In the genomic region with DNA sequence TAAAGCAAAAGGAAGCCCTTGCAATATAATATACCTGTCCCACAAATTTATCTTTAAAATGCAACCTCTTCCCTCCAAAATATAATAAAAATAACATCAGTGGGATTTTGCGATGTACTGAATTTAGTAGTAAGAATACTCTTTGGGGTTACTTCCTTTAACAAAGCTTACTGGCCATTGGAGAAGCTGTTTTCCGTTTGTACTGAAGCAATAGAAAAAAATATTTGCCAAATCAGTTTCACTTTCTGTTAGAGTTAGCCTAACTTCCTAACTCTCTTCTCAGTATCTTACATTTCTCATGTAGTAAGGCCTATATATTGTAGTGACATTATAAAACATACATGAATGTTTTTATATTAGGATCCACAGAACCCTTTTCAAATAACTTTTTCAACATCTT, we compare ENCODE assay signal across 10 cellular contexts. TPM values are rescaled to one million over a fixed set of nuclear protein-coding genes. Genes with fewer than 3 reads are reported as not detected.
DNase-seq lines count a peak whose midpoint lies in the region; ATAC-seq and TF ChIP-seq lines count a peak whose summit lies in the region.
"Had no signal": no experiment of that assay in that cellular context is flagged by ENCODE, and none has a peak within 500 bp of the region (broad histone marks: within the 10 kb centered on the region; RNA-seq: fewer than 3 reads in every experiment).

No MANE protein-coding gene starts in this region.

- ATAC-seq in HG03095 (IDR thresholded peaks at IDR 0.05; ENCODE audit: unreplicated experiment): no peak
- ATAC-seq in GM18517 (IDR thresholded peaks at IDR 0.05; ENCODE audit: unreplicated experiment): no peak

- peaks cover 16% of the 10 kb centered on the region for H3K36me3 ChIP-seq in OCI-LY3 (replicated peaks; ENCODE audit: low read depth, low read length)

- H3K9me3 ChIP-seq in OCI-LY3 (ENCODE audit: insufficient read depth, low read length): no peaks in the 10 kb centered on the region

- H3K79me2 ChIP-seq in OCI-LY3 (ENCODE audit: low read length): peaks cover 22% of the 10 kb centered on the region

- H3K4me2 ChIP-seq in OCI-LY3 (ENCODE audit: low read length): peak overlapping the region; percentile 44

- peaks cover 19% of the 10 kb centered on the region for H3K4me1 ChIP-seq in OCI-LY3 (ENCODE audit: low read length)

- H4K20me1 ChIP-seq in OCI-LY3 (ENCODE audit: insufficient read depth, low read length): peaks cover 5% of the 10 kb centered on the region

- peak; percentile 55 for DNase-seq in GM10266 (ENCODE audit: extremely low spot score)
- DNase-seq in dermis microvascular lymphatic vessel endothelial cell (ENCODE audit: low read depth in 2 of 2): peak; percentile 51 to 55
- peak; percentile 57 for DNase-seq in pons (ENCODE audit: low spot score)
- DNase-seq in GM19240 (ENCODE audit: insufficient read length, low spot score): no peak
- no peak for DNase-seq in activated effector memory CD4-positive, alpha-beta T cell treated with Interleukin-2 at 50 U/mL for 16 hours
- DNase-seq: amniotic stem cell, NCI-H1105 had no signal

- TF ChIP-seq CTCF in GM10266 (IDR thresholded peaks at IDR 0.05; ENCODE audit: control insufficient read depth, insufficient read depth, low read depth, missing control alignments) (no peak), OCI-LY3 (IDR thresholded peaks at IDR 0.05; ENCODE audit: low read depth, low read length) (no peak)

- no peaks in the 10 kb centered on the region for H3K27me3 ChIP-seq in OCI-LY3 (ENCODE audit: low read depth, low read length)

- H3K4me3 ChIP-seq in OCI-LY3 (ENCODE audit: low read length): peak overlapping the region; percentile 22; the same call in 1 of the 2 replicates

- no peak overlapping the region for H3K27ac ChIP-seq in OCI-LY3 (ENCODE audit: low read length)

- no peak overlapping the region for H3K9ac ChIP-seq in OCI-LY3 (ENCODE audit: low read length)

- no peak overlapping the region for H2AFZ ChIP-seq in OCI-LY3 (ENCODE audit: low read depth, low read length)

RNA-seq across cellular contexts. Expression of a gene that starts 3.7 kb away (rescaled TPM):
- total RNA-seq in dermis microvascular lymphatic vessel endothelial cell: 40.6 and 53.6 TPM in 2 replicates

Comparison
In these comparisons a context has a peak if more than half of its experiments do, and no peak if none do; other contexts are left out.
1. DNase-seq: peak in GM10266 (single experiment), dermis microvascular lymphatic vessel endothelial cell (2 of 2) and pons (single experiment); none in GM19240 (single experiment) and activated effector memory CD4-positive, alpha-beta T cell treated with Interleukin-2 at 50 U/mL for 16 hours (single experiment).